ENCODE assay signal across 3 cellular contexts in the genomic region with DNA sequence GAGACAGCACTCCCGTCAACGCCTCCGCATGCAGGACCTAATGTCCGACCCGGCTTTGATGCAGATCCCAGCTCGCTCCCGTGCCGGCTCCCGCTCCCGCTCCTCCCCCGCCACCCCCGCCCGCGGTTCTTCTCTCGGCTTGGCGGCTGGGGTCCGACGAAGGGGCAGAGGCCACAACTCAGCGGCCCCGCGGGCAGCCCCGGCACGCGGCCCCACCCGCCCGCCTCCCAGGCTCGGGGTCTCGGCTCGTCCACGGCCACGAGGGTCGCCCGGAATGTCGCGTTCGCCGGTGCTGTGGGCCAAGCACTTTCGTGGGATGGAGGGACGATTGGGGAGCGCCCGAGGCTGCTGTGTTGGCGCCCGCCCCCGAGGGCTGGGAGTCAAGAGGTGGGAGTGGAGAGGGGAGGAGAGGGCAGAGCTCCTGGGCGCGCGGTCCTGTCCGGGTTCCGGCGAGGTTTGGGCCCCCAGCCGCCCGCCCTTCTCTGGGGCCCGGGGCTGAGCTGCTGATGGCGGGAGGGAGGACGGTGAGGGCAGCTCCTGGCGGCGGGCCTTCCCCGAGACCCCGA.
TF ChIP-seq lines count a peak whose summit lies in the region.

No MANE protein-coding gene starts in this region.

TF ChIP-seq in SK-N-SH, 30 proteins besides CTCF, POLR2A, EP300 and RAD21:
- TF ChIP-seq TEAD4 (IDR thresholded peaks at IDR 0.05; ENCODE audit: borderline replicate concordance, insufficient read depth) (no peak), YY1 (IDR thresholded peaks at IDR 0.05; ENCODE audit: low read depth) (no peak)
- TF ChIP-seq, protein P1, sequence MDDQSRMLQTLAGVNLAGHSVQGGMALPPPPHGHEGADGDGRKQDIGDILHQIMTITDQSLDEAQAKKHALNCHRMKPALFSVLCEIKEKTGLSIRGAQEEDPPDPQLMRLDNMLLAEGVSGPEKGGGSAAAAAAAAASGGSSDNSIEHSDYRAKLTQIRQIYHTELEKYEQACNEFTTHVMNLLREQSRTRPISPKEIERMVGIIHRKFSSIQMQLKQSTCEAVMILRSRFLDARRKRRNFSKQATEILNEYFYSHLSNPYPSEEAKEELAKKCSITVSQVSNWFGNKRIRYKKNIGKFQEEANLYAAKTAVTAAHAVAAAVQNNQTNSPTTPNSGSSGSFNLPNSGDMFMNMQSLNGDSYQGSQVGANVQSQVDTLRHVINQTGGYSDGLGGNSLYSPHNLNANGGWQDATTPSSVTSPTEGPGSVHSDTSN (IDR thresholded peaks at IDR 0.05), result no peak
- TF ChIP-seq, protein P2, sequence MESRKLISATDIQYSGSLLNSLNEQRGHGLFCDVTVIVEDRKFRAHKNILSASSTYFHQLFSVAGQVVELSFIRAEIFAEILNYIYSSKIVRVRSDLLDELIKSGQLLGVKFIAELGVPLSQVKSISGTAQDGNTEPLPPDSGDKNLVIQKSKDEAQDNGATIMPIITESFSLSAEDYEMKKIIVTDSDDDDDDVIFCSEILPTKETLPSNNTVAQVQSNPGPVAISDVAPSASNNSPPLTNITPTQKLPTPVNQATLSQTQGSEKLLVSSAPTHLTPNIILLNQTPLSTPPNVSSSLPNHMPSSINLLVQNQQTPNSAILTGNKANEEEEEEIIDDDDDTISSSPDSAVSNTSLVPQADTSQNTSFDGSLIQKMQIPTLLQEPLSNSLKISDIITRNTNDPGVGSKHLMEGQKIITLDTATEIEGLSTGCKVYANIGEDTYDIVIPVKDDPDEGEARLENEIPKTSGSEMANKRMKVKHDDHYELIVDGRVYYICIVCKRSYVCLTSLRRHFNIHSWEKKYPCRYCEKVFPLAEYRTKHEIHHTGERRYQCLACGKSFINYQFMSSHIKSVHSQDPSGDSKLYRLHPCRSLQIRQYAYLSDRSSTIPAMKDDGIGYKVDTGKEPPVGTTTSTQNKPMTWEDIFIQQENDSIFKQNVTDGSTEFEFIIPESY (IDR thresholded peaks at IDR 0.05; ENCODE audit: borderline replicate concordance, low read depth), result no peak

TF ChIP-seq in SK-N-SH treated with all-trans-retinoic acid at 6 μM for 48 hours, 23 proteins besides CTCF, POLR2A, EP300 and RAD21:
- TF ChIP-seq SNAI2 (CRISPR knock-in tag; IDR thresholded peaks at IDR 0.05) (no peak), ZFP3 (CRISPR knock-in tag; IDR thresholded peaks at IDR 0.05) (no peak), ZFP30 (CRISPR knock-in tag; IDR thresholded peaks at IDR 0.05) (no peak), TOX (CRISPR knock-in tag; IDR thresholded peaks at IDR 0.05; ENCODE audit: borderline replicate concordance) (no peak), ZC3H10 (CRISPR knock-in tag; IDR thresholded peaks at IDR 0.05) (no peak), ARNTL (CRISPR knock-in tag; IDR thresholded peaks at IDR 0.05; ENCODE audit: borderline replicate concordance, low read depth) (no peak), ISL1 (CRISPR knock-in tag; IDR thresholded peaks at IDR 0.05) (no peak), PPARA (CRISPR knock-in tag; IDR thresholded peaks at IDR 0.05; ENCODE audit: borderline replicate concordance) (no peak), CSDC2 (CRISPR knock-in tag; IDR thresholded peaks at IDR 0.05) (no peak), ZNF565 (CRISPR knock-in tag; conservative IDR thresholded peaks at IDR 0.05; ENCODE audit: low read depth) (no peak), OSR1 (CRISPR knock-in tag; IDR thresholded peaks at IDR 0.05) (no peak), TCF4 (CRISPR knock-in tag; IDR thresholded peaks at IDR 0.05; ENCODE audit: borderline replicate concordance) (no peak)
- TF ChIP-seq, protein P3, sequence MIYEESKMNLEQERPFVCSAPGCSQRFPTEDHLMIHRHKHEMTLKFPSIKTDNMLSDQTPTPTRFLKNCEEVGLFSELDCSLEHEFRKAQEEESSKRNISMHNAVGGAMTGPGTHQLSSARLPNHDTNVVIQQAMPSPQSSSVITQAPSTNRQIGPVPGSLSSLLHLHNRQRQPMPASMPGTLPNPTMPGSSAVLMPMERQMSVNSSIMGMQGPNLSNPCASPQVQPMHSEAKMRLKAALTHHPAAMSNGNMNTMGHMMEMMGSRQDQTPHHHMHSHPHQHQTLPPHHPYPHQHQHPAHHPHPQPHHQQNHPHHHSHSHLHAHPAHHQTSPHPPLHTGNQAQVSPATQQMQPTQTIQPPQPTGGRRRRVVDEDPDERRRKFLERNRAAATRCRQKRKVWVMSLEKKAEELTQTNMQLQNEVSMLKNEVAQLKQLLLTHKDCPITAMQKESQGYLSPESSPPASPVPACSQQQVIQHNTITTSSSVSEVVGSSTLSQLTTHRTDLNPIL (CRISPR knock-in tag; IDR thresholded peaks at IDR 0.05; ENCODE audit: low read depth), result no peak
- TF ChIP-seq, protein P4, sequence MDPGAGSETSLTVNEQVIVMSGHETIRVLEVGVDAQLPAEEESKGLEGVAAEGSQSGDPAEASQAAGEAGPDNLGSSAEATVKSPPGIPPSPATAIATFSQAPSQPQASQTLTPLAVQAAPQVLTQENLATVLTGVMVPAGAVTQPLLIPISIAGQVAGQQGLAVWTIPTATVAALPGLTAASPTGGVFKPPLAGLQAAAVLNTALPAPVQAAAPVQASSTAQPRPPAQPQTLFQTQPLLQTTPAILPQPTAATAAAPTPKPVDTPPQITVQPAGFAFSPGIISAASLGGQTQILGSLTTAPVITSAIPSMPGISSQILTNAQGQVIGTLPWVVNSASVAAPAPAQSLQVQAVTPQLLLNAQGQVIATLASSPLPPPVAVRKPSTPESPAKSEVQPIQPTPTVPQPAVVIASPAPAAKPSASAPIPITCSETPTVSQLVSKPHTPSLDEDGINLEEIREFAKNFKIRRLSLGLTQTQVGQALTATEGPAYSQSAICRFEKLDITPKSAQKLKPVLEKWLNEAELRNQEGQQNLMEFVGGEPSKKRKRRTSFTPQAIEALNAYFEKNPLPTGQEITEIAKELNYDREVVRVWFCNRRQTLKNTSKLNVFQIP (CRISPR knock-in tag; IDR thresholded peaks at IDR 0.05; ENCODE audit: borderline replicate concordance, low read depth), result no peak
- TF ChIP-seq, protein P5, sequence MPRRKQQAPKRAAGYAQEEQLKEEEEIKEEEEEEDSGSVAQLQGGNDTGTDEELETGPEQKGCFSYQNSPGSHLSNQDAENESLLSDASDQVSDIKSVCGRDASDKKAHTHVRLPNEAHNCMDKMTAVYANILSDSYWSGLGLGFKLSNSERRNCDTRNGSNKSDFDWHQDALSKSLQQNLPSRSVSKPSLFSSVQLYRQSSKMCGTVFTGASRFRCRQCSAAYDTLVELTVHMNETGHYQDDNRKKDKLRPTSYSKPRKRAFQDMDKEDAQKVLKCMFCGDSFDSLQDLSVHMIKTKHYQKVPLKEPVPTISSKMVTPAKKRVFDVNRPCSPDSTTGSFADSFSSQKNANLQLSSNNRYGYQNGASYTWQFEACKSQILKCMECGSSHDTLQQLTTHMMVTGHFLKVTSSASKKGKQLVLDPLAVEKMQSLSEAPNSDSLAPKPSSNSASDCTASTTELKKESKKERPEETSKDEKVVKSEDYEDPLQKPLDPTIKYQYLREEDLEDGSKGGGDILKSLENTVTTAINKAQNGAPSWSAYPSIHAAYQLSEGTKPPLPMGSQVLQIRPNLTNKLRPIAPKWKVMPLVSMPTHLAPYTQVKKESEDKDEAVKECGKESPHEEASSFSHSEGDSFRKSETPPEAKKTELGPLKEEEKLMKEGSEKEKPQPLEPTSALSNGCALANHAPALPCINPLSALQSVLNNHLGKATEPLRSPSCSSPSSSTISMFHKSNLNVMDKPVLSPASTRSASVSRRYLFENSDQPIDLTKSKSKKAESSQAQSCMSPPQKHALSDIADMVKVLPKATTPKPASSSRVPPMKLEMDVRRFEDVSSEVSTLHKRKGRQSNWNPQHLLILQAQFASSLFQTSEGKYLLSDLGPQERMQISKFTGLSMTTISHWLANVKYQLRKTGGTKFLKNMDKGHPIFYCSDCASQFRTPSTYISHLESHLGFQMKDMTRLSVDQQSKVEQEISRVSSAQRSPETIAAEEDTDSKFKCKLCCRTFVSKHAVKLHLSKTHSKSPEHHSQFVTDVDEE (CRISPR knock-in tag; IDR thresholded peaks at IDR 0.05), result no peak
TF ChIP-seq in SK-N-SH treated with all-trans-retinoic acid at 6 μM for 48 hours: peak in this region for 0.

TF ChIP-seq in K562, 482 proteins besides CTCF, POLR2A, EP300 and RAD21 (continues in another document):
- TF ChIP-seq EGR1 (conservative IDR thresholded peaks at IDR 0.05) (peak; percentile 85), MECOM (CRISPR knock-in tag; IDR thresholded peaks at IDR 0.05) (no peak), MYNN (IDR thresholded peaks at IDR 0.05) (no peak), MYNN (CRISPR knock-in tag; IDR thresholded peaks at IDR 0.05) (0 out of 2 replicates have a peak, but pooled peaks have one; percentile 4), HSF4 (CRISPR knock-in tag; IDR thresholded peaks at IDR 0.05; ENCODE audit: borderline replicate concordance) (no peak), BCOR (IDR thresholded peaks at IDR 0.05) (no peak), ZNF561 (CRISPR knock-in tag; conservative IDR thresholded peaks at IDR 0.05) (no peak), ZNF79 (CRISPR knock-in tag; IDR thresholded peaks at IDR 0.05; ENCODE audit: low read depth) (no peak), ZBTB7A (IDR thresholded peaks at IDR 0.05; ENCODE audit: borderline replicate concordance, control insufficient read depth, low read depth, low read length) (0 out of 2 replicates have a peak, but pooled peaks have one; percentile 9), SUPT5H (IDR thresholded peaks at IDR 0.05) (no peak), TCF7 (IDR thresholded peaks at IDR 0.05; ENCODE audit: borderline replicate concordance) (0 out of 2 replicates have a peak, but pooled peaks have one; percentile 47), ZNF75A (CRISPR knock-in tag; IDR thresholded peaks at IDR 0.05) (no peak), TAF7 (tag; IDR thresholded peaks at IDR 0.05) (no peak), XRCC4 (IDR thresholded peaks at IDR 0.05; ENCODE audit: extremely low read depth, insufficient read depth, insufficient read length) (no peak), BHLHE40 (IDR thresholded peaks at IDR 0.05; ENCODE audit: low read length) (peak; percentile 43; the same call in 1 of the 2 replicates), SAFB (IDR thresholded peaks at IDR 0.05; ENCODE audit: borderline replicate concordance, low read depth, low read length) (peak; percentile 66; the same call in 1 of the 2 replicates)
- TF ChIP-seq, protein P6, sequence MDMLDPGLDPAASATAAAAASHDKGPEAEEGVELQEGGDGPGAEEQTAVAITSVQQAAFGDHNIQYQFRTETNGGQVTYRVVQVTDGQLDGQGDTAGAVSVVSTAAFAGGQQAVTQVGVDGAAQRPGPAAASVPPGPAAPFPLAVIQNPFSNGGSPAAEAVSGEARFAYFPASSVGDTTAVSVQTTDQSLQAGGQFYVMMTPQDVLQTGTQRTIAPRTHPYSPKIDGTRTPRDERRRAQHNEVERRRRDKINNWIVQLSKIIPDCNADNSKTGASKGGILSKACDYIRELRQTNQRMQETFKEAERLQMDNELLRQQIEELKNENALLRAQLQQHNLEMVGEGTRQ (CRISPR knock-in tag; IDR thresholded peaks at IDR 0.05), result peak; percentile 10; the same call in 1 of the 2 replicates
- TF ChIP-seq, protein P7, sequence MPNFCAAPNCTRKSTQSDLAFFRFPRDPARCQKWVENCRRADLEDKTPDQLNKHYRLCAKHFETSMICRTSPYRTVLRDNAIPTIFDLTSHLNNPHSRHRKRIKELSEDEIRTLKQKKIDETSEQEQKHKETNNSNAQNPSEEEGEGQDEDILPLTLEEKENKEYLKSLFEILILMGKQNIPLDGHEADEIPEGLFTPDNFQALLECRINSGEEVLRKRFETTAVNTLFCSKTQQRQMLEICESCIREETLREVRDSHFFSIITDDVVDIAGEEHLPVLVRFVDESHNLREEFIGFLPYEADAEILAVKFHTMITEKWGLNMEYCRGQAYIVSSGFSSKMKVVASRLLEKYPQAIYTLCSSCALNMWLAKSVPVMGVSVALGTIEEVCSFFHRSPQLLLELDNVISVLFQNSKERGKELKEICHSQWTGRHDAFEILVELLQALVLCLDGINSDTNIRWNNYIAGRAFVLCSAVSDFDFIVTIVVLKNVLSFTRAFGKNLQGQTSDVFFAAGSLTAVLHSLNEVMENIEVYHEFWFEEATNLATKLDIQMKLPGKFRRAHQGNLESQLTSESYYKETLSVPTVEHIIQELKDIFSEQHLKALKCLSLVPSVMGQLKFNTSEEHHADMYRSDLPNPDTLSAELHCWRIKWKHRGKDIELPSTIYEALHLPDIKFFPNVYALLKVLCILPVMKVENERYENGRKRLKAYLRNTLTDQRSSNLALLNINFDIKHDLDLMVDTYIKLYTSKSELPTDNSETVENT (CRISPR knock-in tag; IDR thresholded peaks at IDR 0.05), result peak; percentile 16; the same call in 1 of the 2 replicates
- TF ChIP-seq, protein P8, sequence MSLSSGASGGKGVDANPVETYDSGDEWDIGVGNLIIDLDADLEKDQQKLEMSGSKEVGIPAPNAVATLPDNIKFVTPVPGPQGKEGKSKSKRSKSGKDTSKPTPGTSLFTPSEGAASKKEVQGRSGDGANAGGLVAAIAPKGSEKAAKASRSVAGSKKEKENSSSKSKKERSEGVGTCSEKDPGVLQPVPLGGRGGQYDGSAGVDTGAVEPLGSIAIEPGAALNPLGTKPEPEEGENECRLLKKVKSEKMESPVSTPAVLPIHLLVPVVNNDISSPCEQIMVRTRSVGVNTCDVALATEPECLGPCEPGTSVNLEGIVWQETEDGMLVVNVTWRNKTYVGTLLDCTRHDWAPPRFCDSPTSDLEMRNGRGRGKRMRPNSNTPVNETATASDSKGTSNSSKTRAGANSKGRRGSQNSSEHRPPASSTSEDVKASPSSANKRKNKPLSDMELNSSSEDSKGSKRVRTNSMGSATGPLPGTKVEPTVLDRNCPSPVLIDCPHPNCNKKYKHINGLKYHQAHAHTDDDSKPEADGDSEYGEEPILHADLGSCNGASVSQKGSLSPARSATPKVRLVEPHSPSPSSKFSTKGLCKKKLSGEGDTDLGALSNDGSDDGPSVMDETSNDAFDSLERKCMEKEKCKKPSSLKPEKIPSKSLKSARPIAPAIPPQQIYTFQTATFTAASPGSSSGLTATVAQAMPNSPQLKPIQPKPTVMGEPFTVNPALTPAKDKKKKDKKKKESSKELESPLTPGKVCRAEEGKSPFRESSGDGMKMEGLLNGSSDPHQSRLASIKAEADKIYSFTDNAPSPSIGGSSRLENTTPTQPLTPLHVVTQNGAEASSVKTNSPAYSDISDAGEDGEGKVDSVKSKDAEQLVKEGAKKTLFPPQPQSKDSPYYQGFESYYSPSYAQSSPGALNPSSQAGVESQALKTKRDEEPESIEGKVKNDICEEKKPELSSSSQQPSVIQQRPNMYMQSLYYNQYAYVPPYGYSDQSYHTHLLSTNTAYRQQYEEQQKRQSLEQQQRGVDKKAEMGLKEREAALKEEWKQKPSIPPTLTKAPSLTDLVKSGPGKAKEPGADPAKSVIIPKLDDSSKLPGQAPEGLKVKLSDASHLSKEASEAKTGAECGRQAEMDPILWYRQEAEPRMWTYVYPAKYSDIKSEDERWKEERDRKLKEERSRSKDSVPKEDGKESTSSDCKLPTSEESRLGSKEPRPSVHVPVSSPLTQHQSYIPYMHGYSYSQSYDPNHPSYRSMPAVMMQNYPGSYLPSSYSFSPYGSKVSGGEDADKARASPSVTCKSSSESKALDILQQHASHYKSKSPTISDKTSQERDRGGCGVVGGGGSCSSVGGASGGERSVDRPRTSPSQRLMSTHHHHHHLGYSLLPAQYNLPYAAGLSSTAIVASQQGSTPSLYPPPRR (CRISPR knock-in tag; IDR thresholded peaks at IDR 0.05; ENCODE audit: borderline replicate concordance), result no peak
- TF ChIP-seq, protein P9, sequence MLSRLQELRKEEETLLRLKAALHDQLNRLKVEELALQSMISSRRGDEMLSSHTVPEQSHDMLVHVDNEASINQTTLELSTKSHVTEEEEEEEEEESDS (CRISPR knock-in tag; IDR thresholded peaks at IDR 0.05), result no peak
- TF ChIP-seq, protein P10, sequence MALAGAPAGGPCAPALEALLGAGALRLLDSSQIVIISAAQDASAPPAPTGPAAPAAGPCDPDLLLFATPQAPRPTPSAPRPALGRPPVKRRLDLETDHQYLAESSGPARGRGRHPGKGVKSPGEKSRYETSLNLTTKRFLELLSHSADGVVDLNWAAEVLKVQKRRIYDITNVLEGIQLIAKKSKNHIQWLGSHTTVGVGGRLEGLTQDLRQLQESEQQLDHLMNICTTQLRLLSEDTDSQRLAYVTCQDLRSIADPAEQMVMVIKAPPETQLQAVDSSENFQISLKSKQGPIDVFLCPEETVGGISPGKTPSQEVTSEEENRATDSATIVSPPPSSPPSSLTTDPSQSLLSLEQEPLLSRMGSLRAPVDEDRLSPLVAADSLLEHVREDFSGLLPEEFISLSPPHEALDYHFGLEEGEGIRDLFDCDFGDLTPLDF (CRISPR knock-in tag; IDR thresholded peaks at IDR 0.05), result no peak
